In the genomic region with DNA sequence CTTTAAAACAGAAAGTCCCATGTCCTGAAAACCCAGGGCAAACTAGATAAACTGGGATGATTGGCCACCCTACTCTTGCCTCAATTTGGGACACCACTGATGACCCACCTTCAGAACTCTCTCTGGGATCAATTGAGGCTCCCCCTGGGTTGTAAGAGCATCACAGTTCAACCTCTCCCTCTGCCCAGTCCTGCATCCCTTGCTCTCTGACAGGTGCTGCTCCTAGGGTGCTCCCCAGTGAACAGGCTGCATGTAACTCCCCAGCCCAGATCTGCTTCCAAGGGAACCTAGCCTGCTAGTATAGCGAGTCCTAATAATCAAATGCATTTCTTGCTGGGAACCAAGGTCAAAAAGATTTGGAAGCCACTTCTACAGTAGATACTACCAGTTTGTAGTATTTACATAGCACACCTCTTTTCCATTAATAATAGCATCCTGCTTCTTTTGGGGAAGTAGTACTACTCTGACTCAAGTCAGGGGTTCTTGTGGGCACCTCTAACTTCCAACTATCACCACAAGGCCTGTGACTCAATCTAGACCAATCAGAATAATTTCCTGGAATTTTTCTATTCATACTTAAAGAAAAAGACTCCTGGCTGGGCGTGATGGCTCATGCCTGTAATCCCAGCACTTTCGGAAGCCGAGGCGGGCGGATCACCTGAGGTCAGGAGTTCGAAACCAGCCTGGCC, we compare ENCODE assay signal across 15 cellular contexts. TPM values are rescaled to one million over a fixed set of nuclear protein-coding genes. Genes with fewer than 3 reads are reported as not detected.
A peak's percentile ranks its signal among the peaks of the same experiment; 100 is the strongest.
DNase-seq lines count a peak whose midpoint lies in the region; ATAC-seq and TF ChIP-seq lines count a peak whose summit lies in the region.
"Had no signal": no experiment of that assay in that cellular context is flagged by ENCODE, and none has a peak within 500 bp of the region (broad histone marks: within the 10 kb centered on the region; RNA-seq: fewer than 3 reads in every experiment).

No MANE protein-coding gene starts in this region.

- no peak overlapping the region for H3K4me3 ChIP-seq in adrenal gland
- H3K4me3 ChIP-seq: left ventricle myocardium inferior had no signal

- H3K27me3 Mint-ChIP-seq in T-helper 2 cell treated with Interferon-gamma antibody and Interleukin-4, amounts not matched to agents 5 μg/mL and 100 μg/mL, for 36 hours (ENCODE audit: low read depth) = peaks cover 7% of the 10 kb centered on the region
- no peaks in the 10 kb centered on the region for H3K27me3 Mint-ChIP-seq in stimulated activated naive CD8-positive, alpha-beta T cell treated with anti-CD3 and anti-CD28 coated beads, Interleukin-15, amount 100 ng/mL, for 72 hours

- no peak overlapping the region for H3K27ac ChIP-seq in adrenal gland
- H3K27ac ChIP-seq: left ventricle myocardium inferior, parathyroid adenoma had no signal

- no peak overlapping the region for H3K4me3 Mint-ChIP-seq in T-helper 2 cell treated with Interferon-gamma antibody and Interleukin-4, amounts not matched to agents 5 μg/mL and 100 μg/mL, for 36 hours
- H3K4me3 Mint-ChIP-seq in stimulated activated naive CD8-positive, alpha-beta T cell treated with anti-CD3 and anti-CD28 coated beads, Interleukin-15, amount 100 ng/mL, for 72 hours = no peak overlapping the region

- no peaks in the 10 kb centered on the region for H3K9me3 Mint-ChIP-seq in activated naive CD4-positive, alpha-beta T cell treated with anti-CD3 and anti-CD28 coated beads, Interleukin-2, amount 50 U/mL, for 72 hours
- H3K9me3 Mint-ChIP-seq in T-helper 2 cell treated with Interferon-gamma antibody and Interleukin-4, amounts not matched to agents 5 μg/mL and 100 μg/mL, for 36 hours = no peaks in the 10 kb centered on the region
- H3K9me3 Mint-ChIP-seq in stimulated activated naive CD8-positive, alpha-beta T cell treated with anti-CD3 and anti-CD28 coated beads, Interleukin-15, amount 100 ng/mL, for 72 hours = no peaks in the 10 kb centered on the region

- H3K27ac Mint-ChIP-seq in activated naive CD4-positive, alpha-beta T cell treated with anti-CD3 and anti-CD28 coated beads, Interleukin-2, amount 50 U/mL, for 72 hours = no peak overlapping the region
- H3K27ac Mint-ChIP-seq in T-helper 2 cell treated with Interferon-gamma antibody and Interleukin-4, amounts not matched to agents 5 μg/mL and 100 μg/mL, for 36 hours = no peak overlapping the region
- H3K27ac Mint-ChIP-seq in stimulated activated naive CD8-positive, alpha-beta T cell treated with anti-CD3 and anti-CD28 coated beads, Interleukin-15, amount 100 ng/mL, for 72 hours = peak overlapping the region in 1 of 2 donors; percentile 20

- DNase-seq in activated naive CD4-positive, alpha-beta T cell treated with anti-CD3 and anti-CD28 coated beads, Interleukin-2, amount 50 U/mL, for 72 hours (ENCODE audit: low spot score in 2 of 2) = no peak
- DNase-seq in activated naive CD4-positive, alpha-beta T cell (lab: John Stamatoyannopoulos, UW) = no peak
- peak; percentile 6 for DNase-seq in T-helper 2 cell treated with Interferon-gamma antibody and Interleukin-4, amounts not matched to agents 5 μg/mL and 100 μg/mL, for 36 hours (ENCODE audit: low spot score)
- DNase-seq in stimulated activated naive CD8-positive, alpha-beta T cell treated with anti-CD3 and anti-CD28 coated beads, Interleukin-15, amount 100 ng/mL, for 72 hours = peak in 1 of 2 donors; percentile 13
- DNase-seq in NCI-H526 treated with DMSO at 0.1 percent for 48 hours (lab: John Stamatoyannopoulos, UW) (no peak), adrenal gland (no peak)
- DNase-seq: foreskin melanocyte; left ventricle myocardium inferior; stimulated activated CD4-positive, alpha-beta T cell treated with anti-CD3 and anti-CD28 coated beads, Interleukin-4, amount 100 ng/mL, for 24 hours; T1000 had no signal

- H3K36me3 Mint-ChIP-seq in activated naive CD4-positive, alpha-beta T cell treated with anti-CD3 and anti-CD28 coated beads, Interleukin-2, amount 50 U/mL, for 72 hours = no peaks in the 10 kb centered on the region
- no peaks in the 10 kb centered on the region for H3K36me3 Mint-ChIP-seq in T-helper 2 cell treated with Interferon-gamma antibody and Interleukin-4, amounts not matched to agents 5 μg/mL and 100 μg/mL, for 36 hours (ENCODE audit: low read depth)

- peaks cover 8% of the 10 kb centered on the region for H3K4me1 Mint-ChIP-seq in T-helper 2 cell treated with Interferon-gamma antibody and Interleukin-4, amounts not matched to agents 5 μg/mL and 100 μg/mL, for 36 hours (ENCODE audit: low read depth)
- H3K4me1 Mint-ChIP-seq in stimulated activated naive CD8-positive, alpha-beta T cell treated with anti-CD3 and anti-CD28 coated beads, Interleukin-15, amount 100 ng/mL, for 72 hours = peaks cover 7% of the 10 kb centered on the region

- no peaks in the 10 kb centered on the region for H3K9me3 ChIP-seq in adrenal gland (replicated peaks in 1 of 3)
- H3K9me3 ChIP-seq: left ventricle myocardium inferior had no signal

- TF ChIP-seq CTCF in adrenal gland (IDR thresholded peaks at IDR 0.05) = no peak

- peak; percentile 81 to 87 for ATAC-seq in activated naive CD4-positive, alpha-beta T cell treated with anti-CD3 and anti-CD28 coated beads, Interleukin-2, amount 50 U/mL, for 72 hours
- ATAC-seq in HG03432 (IDR thresholded peaks at IDR 0.05; ENCODE audit: unreplicated experiment) = peak; percentile 52
- ATAC-seq in stimulated activated naive CD8-positive, alpha-beta T cell treated with anti-CD3 and anti-CD28 coated beads, Interleukin-15, amount 100 ng/mL, for 72 hours = peak; percentile 85
- no peak for ATAC-seq in HG03025 (IDR thresholded peaks at IDR 0.05; ENCODE audit: low FRiP score, unreplicated experiment)

- TF ChIP-seq POLR2A in adrenal gland (IDR thresholded peaks at IDR 0.05) = no peak

- H3K4me1 ChIP-seq in adrenal gland (replicated peaks in 1 of 2) = no peaks in the 10 kb centered on the region
- H3K4me1 ChIP-seq: left ventricle myocardium inferior, parathyroid adenoma had no signal

- no peaks in the 10 kb centered on the region for H3K36me3 ChIP-seq in adrenal gland (replicated peaks in 1 of 2)
- H3K36me3 ChIP-seq: left ventricle myocardium inferior had no signal

- 85 to 90% (median 88%) methylated on average over 3 to 7 of the region's 7 CpGs for WGBS in adrenal gland, 4 donors

- intact Hi-C loops in adrenal gland (cut with DNase I) = no loop called here

- no peaks in the 10 kb centered on the region for H3K27me3 ChIP-seq in adrenal gland

RNA-seq across cellular contexts. Expression of gene SPINK2, which starts 42.1 kb away (rescaled TPM):
- 1 to 10 TPM in 1 of 2 donors, not detected in 1; 1.1 TPM for total RNA-seq in activated naive CD4-positive, alpha-beta T cell treated with anti-CD3 and anti-CD28 coated beads, Interleukin-2, amount 50 U/mL, for 72 hours
- not detected for total RNA-seq in adrenal gland
- polyA plus RNA-seq in adrenal gland = not detected
- total RNA-seq: Daoy, temporal lobe had no signal

RNA-seq across cellular contexts. Expression of gene REST, which starts 44.1 kb away (rescaled TPM):
- 10 to 100 TPM; 39.3 to 43.5 TPM for total RNA-seq in activated naive CD4-positive, alpha-beta T cell treated with anti-CD3 and anti-CD28 coated beads, Interleukin-2, amount 50 U/mL, for 72 hours
- 10 to 100 TPM; 19.8 to 42.3 (median 30.1) TPM for total RNA-seq in adrenal gland
- polyA plus RNA-seq in adrenal gland = 10 to 100 TPM in 1 of 3 donors, 1 to 10 TPM in 2; 3.3 to 16.4 (median 6.4) TPM
